In the genomic region with DNA sequence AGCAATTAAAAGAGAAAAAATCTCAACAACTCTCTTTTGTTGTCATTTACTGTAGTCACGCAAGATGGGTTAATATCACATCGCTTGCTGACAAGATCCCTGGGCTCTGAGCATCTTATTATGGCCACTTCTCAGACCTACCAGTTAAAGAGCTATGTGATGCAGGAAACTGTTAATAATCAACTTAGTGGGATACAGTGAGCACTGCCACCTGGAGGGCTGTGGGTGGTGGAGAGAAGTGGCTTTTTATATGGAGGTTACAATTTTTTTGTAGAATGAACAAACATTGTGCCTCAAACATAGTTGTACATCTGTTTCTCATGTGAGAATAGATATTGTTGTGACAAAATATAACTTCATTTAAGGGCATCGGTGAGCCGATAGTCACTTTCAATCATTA, we compare ENCODE assay signal across 17 cellular contexts.
A peak's percentile ranks its signal among the peaks of the same experiment; 100 is the strongest.
DNase-seq lines count a peak whose midpoint lies in the region; ATAC-seq and TF ChIP-seq lines count a peak whose summit lies in the region.
"Had no signal": no experiment of that assay in that cellular context is flagged by ENCODE, and none has a peak within 500 bp of the region (broad histone marks: within the 10 kb centered on the region; RNA-seq: fewer than 3 reads in every experiment).

No MANE protein-coding gene starts in this region.

- 96 to 97% methylated on average over 4 of the region's 4 CpGs for WGBS in heart right ventricle, 2 donors
- WGBS in smooth muscle cell (ENCODE audit: low lambda C conversion rate): over 99% methylated on average over 4 of the region's 4 CpGs

- no peaks in the 10 kb centered on the region for H3K27me3 ChIP-seq in left ventricle myocardium inferior (ENCODE audit: low read depth)
- H3K27me3 ChIP-seq in heart right ventricle: no peaks in the 10 kb centered on the region
- no peaks in the 10 kb centered on the region for H3K27me3 ChIP-seq in smooth muscle cell (ENCODE audit: low read depth)
- H3K27me3 ChIP-seq: ascending aorta, uterus had no signal

- H3K4me3 ChIP-seq in left ventricle myocardium inferior: no peak overlapping the region
- no peak overlapping the region for H3K4me3 ChIP-seq in heart right ventricle
- no peak overlapping the region for H3K4me3 ChIP-seq in fibroblast of pulmonary artery (replicated peaks; ENCODE audit: low read depth, low read length)
- no peak overlapping the region for H3K4me3 ChIP-seq in smooth muscle cell
- H3K4me3 ChIP-seq: ascending aorta, uterus had no signal

- H3K36me3 ChIP-seq in left ventricle myocardium inferior (no peaks in the 10 kb centered on the region), heart right ventricle (no peaks in the 10 kb centered on the region), smooth muscle cell (ENCODE audit: low read depth) (no peaks in the 10 kb centered on the region)
- H3K36me3 ChIP-seq: ascending aorta, uterus had no signal

- H4K20me1 ChIP-seq in smooth muscle cell (ENCODE audit: low read depth): no peaks in the 10 kb centered on the region

- H3K27ac ChIP-seq in left ventricle myocardium inferior (replicated peaks) (no peak overlapping the region), heart right ventricle (no peak overlapping the region), smooth muscle cell (ENCODE audit: low read depth) (no peak overlapping the region)
- H3K27ac ChIP-seq: ascending aorta, uterus had no signal

- H2AFZ ChIP-seq in smooth muscle cell (ENCODE audit: low read depth): no peak overlapping the region

- no peak overlapping the region for H3K9ac ChIP-seq in smooth muscle cell (ENCODE audit: low read depth)

- intact Hi-C loops in left ventricle myocardium inferior (cut with micrococcal nuclease): no loop called here
- intact Hi-C loops in heart right ventricle (cut with DNase I): no loop called here

- no peak overlapping the region for H3K4me2 ChIP-seq in smooth muscle cell

- no peak for ATAC-seq in heart right ventricle
- ATAC-seq in HG02571 (IDR thresholded peaks at IDR 0.05; ENCODE audit: unreplicated experiment): no peak
- no peak for ATAC-seq in HG03442 (IDR thresholded peaks at IDR 0.05; ENCODE audit: unreplicated experiment)
- ATAC-seq: natural killer cell treated with Interleukin-12 subunit alpha and Interleukin-12 subunit beta and Interleukin-15 and Interleukin-18, amount 100 ng/mL, for 72 hours had no signal

- no peak for DNase-seq in left ventricle myocardium inferior
- no peak for DNase-seq in heart right ventricle
- peak; percentile 26 for DNase-seq in SK-MEL-5 (ENCODE audit: low read depth, low spot score)
- DNase-seq in fibroblast of pulmonary artery (ENCODE audit: low read depth): peak; percentile 32
- no peak for DNase-seq in smooth muscle cell (lab: John Stamatoyannopoulos, UW; ENCODE audit: unreplicated experiment)
- no peak for DNase-seq in NCI-H345 (lab: John Stamatoyannopoulos, UW)
- DNase-seq: activated B cell treated with CpG ODN at 0.5 μM for 24 hours; activated effector memory CD4-positive, alpha-beta T cell treated with anti-CD3 and anti-CD28 coated beads, Interleukin-2, amount 50 U/mL, for 16 hours; DMS153; foreskin melanocyte; NCI-H1436 treated with DMSO at 0.1 percent for 48 hours; NCI-H524 treated with DMSO at 0.1 percent for 48 hours; uterus had no signal

- in situ Hi-C loops in SK-MEL-5 (cut with HindIII; ENCODE audit: low pct_unique_long_range_greater_than_20kb, low sequenced_read_pairs): no loop called here

- H3F3A ChIP-seq in smooth muscle cell (ENCODE audit: low read depth): no peaks in the 10 kb centered on the region

- H3K79me2 ChIP-seq in smooth muscle cell (ENCODE audit: low read depth): no peaks in the 10 kb centered on the region

- H3K4me1 ChIP-seq in left ventricle myocardium inferior (no peaks in the 10 kb centered on the region), heart right ventricle (peaks cover 0 to 6% (median 0%) of the 10 kb centered on the region in 9 donors), smooth muscle cell (ENCODE audit: low read depth) (peaks cover 7% of the 10 kb centered on the region)
- H3K4me1 ChIP-seq: ascending aorta, uterus had no signal

- TF ChIP-seq CTCF in left ventricle myocardium inferior (IDR thresholded peaks at IDR 0.05; ENCODE audit: borderline replicate concordance) (peak; percentile 32), heart right ventricle (IDR thresholded peaks at IDR 0.05) (peak in 4 of 9 donors; percentile 24 to 44 (median 34)), fibroblast of pulmonary artery (IDR thresholded peaks at IDR 0.05; ENCODE audit: low read length, missing control alignments) (peak; percentile 44), smooth muscle cell (IDR thresholded peaks at IDR 0.05; ENCODE audit: borderline replicate concordance, insufficient read depth, poor library complexity, severe bottlenecking) (peak; percentile 10)

- H3K9me3 ChIP-seq in left ventricle myocardium inferior (replicated peaks) (no peaks in the 10 kb centered on the region), heart right ventricle (no peaks in the 10 kb centered on the region), smooth muscle cell (replicated peaks; ENCODE audit: low read depth) (no peaks in the 10 kb centered on the region)
- H3K9me3 ChIP-seq: ascending aorta, uterus had no signal

Comparison
In these comparisons a context has a peak if more than half of its experiments do, and no peak if none do; other contexts are left out.
1. DNase-seq: peak in SK-MEL-5 (single experiment) and fibroblast of pulmonary artery (single experiment); none in left ventricle myocardium inferior (single experiment), heart right ventricle (0 of 2), smooth muscle cell (single experiment) and NCI-H345 (single experiment).